Comparison of ENCODE assay signal across 8 cellular contexts in genomic region chr9:109652971-109653370, GRCh38.
DNase-seq lines count a peak whose midpoint lies in the region; FAIRE-seq lines count a peak whose summit lies in the region.

No MANE protein-coding gene starts in this region.

- no peak overlapping the region for H2AFZ ChIP-seq in neuronal stem cell (ENCODE audit: low read length)

- FAIRE-seq in frontal cortex (lab: Jason Lieb, UNC): peak; percentile 95

- no peak overlapping the region for H2BK5ac ChIP-seq in neuronal stem cell (ENCODE audit: low read length)

- H3K4me3 ChIP-seq in neuronal stem cell (ENCODE audit: low read length in 2 of 2): no peak overlapping the region

- H3K4me3 Mint-ChIP-seq in activated CD4-positive, alpha-beta T cell treated with anti-CD3 and anti-CD28 coated beads, Interleukin-2, amount 10 ng/mL, durations not matched to agents 24 days and 14 days: no peak overlapping the region

- H3K27me3 Mint-ChIP-seq in activated CD4-positive, alpha-beta T cell treated with anti-CD3 and anti-CD28 coated beads, Interleukin-2, amount 10 ng/mL, durations not matched to agents 24 days and 14 days: peaks cover 12% of the 10 kb centered on the region

- no CpG with 5 or more reads among the region's 4 CpGs for WGBS in neuronal stem cell (ENCODE audit: extremely low coverage in 2 of 2, insufficient read length in 2 of 2, insufficient replicate concordance in 1 of 2), 2 donors

- H2AK5ac ChIP-seq in neuronal stem cell (ENCODE audit: low read depth, low read length): no peak overlapping the region

- no peak overlapping the region for H3K18ac ChIP-seq in neuronal stem cell (ENCODE audit: low read length)

- no peak overlapping the region for H3K14ac ChIP-seq in neuronal stem cell (ENCODE audit: low read length)

- intact Hi-C loops in activated CD4-positive, alpha-beta T cell treated with anti-CD3 and anti-CD28 coated beads, Interleukin-2, amount 10 ng/mL, durations not matched to agents 24 days and 14 days (cut with micrococcal nuclease): no loop called here

- no peaks in the 10 kb centered on the region for H3K9me3 Mint-ChIP-seq in activated CD4-positive, alpha-beta T cell treated with anti-CD3 and anti-CD28 coated beads, Interleukin-2, amount 10 ng/mL, durations not matched to agents 24 days and 14 days

- peaks cover 0 to 2% of the 10 kb centered on the region in 2 donors for H3K9me3 ChIP-seq in neuronal stem cell (replicated peaks in 1 of 2; ENCODE audit: control insufficient read depth in 2 of 2, insufficient read depth in 1 of 2, low read depth in 1 of 2, low read length in 2 of 2)

- no peak overlapping the region for H4K8ac ChIP-seq in neuronal stem cell (ENCODE audit: low read depth, low read length)

- no peak overlapping the region for H2BK15ac ChIP-seq in neuronal stem cell (ENCODE audit: low read length)

- H3K4me2 ChIP-seq in neuronal stem cell (ENCODE audit: insufficient read depth, low read length, poor library complexity, severe bottlenecking): no peak overlapping the region

- H2BK12ac ChIP-seq in neuronal stem cell (ENCODE audit: low read length): no peak overlapping the region

- peak; percentile 15 for DNase-seq in NCI-H2107 treated with DMSO at 0.1 percent for 48 hours (lab: John Stamatoyannopoulos, UW; ENCODE audit: unreplicated experiment)
- DNase-seq in NCI-H2107 (lab: John Stamatoyannopoulos, UW): no peak
- peak; percentile 72 for DNase-seq in RPMI7951 (ENCODE audit: low read depth)
- DNase-seq in frontal cortex (ENCODE audit: low spot score in 2 of 2): no peak
- peak; percentile 85 for DNase-seq in superior temporal gyrus (ENCODE audit: extremely low spot score)
- DNase-seq in activated CD4-positive, alpha-beta T cell treated with anti-CD3 and anti-CD28 coated beads, Interleukin-2, amount 10 ng/mL, durations not matched to agents 24 days and 14 days: no peak
- DNase-seq in RPMI8226: no peak
- DNase-seq in neuronal stem cell (ENCODE audit: low spot score): no peak

- no peak overlapping the region for H3K9ac ChIP-seq in neuronal stem cell (ENCODE audit: low read depth, low read length, poor library complexity)

- H3K36me3 ChIP-seq in neuronal stem cell (replicated peaks in 1 of 2; ENCODE audit: control insufficient read depth in 2 of 2, insufficient read depth in 2 of 2, low read length in 2 of 2): no peaks in the 10 kb centered on the region

- no peak overlapping the region for H3K23ac ChIP-seq in neuronal stem cell (ENCODE audit: low read depth, low read length, poor library complexity)

- no peaks in the 10 kb centered on the region for H3K36me3 Mint-ChIP-seq in activated CD4-positive, alpha-beta T cell treated with anti-CD3 and anti-CD28 coated beads, Interleukin-2, amount 10 ng/mL, durations not matched to agents 24 days and 14 days (ENCODE audit: low read depth)

- no peak overlapping the region for H4K91ac ChIP-seq in neuronal stem cell (ENCODE audit: low read depth, low read length, poor library complexity)

- H2BK120ac ChIP-seq in neuronal stem cell (ENCODE audit: low read depth, low read length): no peak overlapping the region

- H3K27me3 ChIP-seq in neuronal stem cell (ENCODE audit: control insufficient read depth in 3 of 3, insufficient read depth in 3 of 3, low read depth in 1 of 3, low read length in 3 of 3): no peaks in the 10 kb centered on the region

- H3K4me1 Mint-ChIP-seq in activated CD4-positive, alpha-beta T cell treated with anti-CD3 and anti-CD28 coated beads, Interleukin-2, amount 10 ng/mL, durations not matched to agents 24 days and 14 days: no peaks in the 10 kb centered on the region

- no peak overlapping the region for H3K4ac ChIP-seq in neuronal stem cell (ENCODE audit: low read length)

- no peaks in the 10 kb centered on the region for H3K79me1 ChIP-seq in neuronal stem cell (ENCODE audit: low read depth, low read length)

- H3K27ac Mint-ChIP-seq in activated CD4-positive, alpha-beta T cell treated with anti-CD3 and anti-CD28 coated beads, Interleukin-2, amount 10 ng/mL, durations not matched to agents 24 days and 14 days: no peak overlapping the region

- no peaks in the 10 kb centered on the region for H3K4me1 ChIP-seq in neuronal stem cell (ENCODE audit: control insufficient read depth in 2 of 2, insufficient read depth in 1 of 2, low read depth in 1 of 2, low read length in 2 of 2)

- H3K27ac ChIP-seq in neuronal stem cell (replicated peaks; ENCODE audit: low read length): no peak overlapping the region

Comparison
In these comparisons a context has a peak if more than half of its experiments do, and no peak if none do; other contexts are left out.
1. DNase-seq: peak in NCI-H2107 treated with DMSO at 0.1 percent for 48 hours (single experiment), RPMI7951 (single experiment) and superior temporal gyrus (single experiment); none in NCI-H2107 (single experiment), frontal cortex (0 of 2), activated CD4-positive, alpha-beta T cell treated with anti-CD3 and anti-CD28 coated beads, Interleukin-2, amount 10 ng/mL, durations not matched to agents 24 days and 14 days (single experiment), RPMI8226 (single experiment) and neuronal stem cell (single experiment).